Comparison of ENCODE assay signal across 23 cellular contexts in the genomic region with DNA sequence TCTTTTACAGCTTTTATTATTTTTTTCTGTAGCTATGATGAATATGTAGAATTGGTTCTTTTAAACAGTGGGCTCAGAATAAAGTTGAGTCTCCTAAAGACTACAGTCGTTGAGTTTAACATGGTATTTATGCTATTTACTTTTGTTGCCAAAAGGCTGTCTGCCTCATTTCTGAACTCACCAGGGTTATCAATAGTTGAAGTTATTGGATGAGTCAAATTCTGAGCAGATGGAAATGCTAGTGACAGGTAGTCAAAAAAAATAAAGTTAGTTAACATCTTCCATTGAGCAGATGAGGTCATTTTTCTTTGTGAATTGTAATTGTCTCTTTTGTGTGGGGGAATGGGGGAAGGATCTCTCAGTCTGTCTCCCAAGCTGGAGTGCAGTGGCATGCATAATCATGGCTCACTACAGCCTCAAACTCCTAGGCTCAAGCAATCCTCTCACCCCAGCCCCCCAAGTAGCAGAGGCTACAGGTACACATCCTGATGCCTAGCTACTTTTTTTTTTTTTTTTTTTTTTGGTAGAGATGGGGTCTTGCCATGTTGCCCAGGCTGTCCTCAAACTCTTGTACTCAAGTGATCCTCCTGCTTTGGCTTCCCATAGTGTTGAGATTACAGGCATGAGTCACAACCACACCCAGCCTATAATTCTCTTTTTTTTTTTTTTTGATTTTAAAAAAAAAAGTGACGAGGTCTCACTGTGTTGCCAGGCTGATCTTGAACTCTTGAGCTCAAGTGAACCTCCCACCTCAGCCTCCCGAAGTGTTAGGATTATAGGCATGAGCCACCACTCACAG. TPM values are rescaled to one million over a fixed set of nuclear protein-coding genes. Genes with fewer than 3 reads are reported as not detected.
DNase-seq lines count a peak whose midpoint lies in the region; ATAC-seq, FAIRE-seq and TF ChIP-seq lines count a peak whose summit lies in the region.
"Had no signal": no experiment of that assay in that cellular context is flagged by ENCODE, and none has a peak within 500 bp of the region (broad histone marks: within the 10 kb centered on the region; RNA-seq: fewer than 3 reads in every experiment).

No MANE protein-coding gene starts in this region.

- in situ Hi-C loops in GM23248 (cut with MboI), result no loop called here

- no peak for TF ChIP-seq CTCF in bronchial epithelial cell (IDR thresholded peaks at IDR 0.05; ENCODE audit: insufficient read depth, low read length, severe bottlenecking)

- H2AFZ ChIP-seq in GM23248, result no peak overlapping the region

- H3K4me1 ChIP-seq in GM23248 (ENCODE audit: insufficient read depth), result no peaks in the 10 kb centered on the region
- H3K4me1 ChIP-seq: tibial artery had no signal

- peaks cover 41% of the 10 kb centered on the region for H3K79me2 ChIP-seq in GM23248 (ENCODE audit: insufficient read depth)

- no peak overlapping the region for H3K4me2 ChIP-seq in GM23248 (ENCODE audit: unreplicated experiment)

- peaks cover 65% of the 10 kb centered on the region for H3K36me3 ChIP-seq in GM23248 (ENCODE audit: low read depth)
- H3K36me3 ChIP-seq in bronchial epithelial cell (ENCODE audit: control insufficient read depth, insufficient read depth, low read length), result peaks cover 8% of the 10 kb centered on the region

- ATAC-seq in left colon, result peak; percentile 67
- ATAC-seq: CD8-positive, alpha-beta T cell; left cardiac atrium; stimulated activated naive CD8-positive, alpha-beta T cell treated with anti-CD3 and anti-CD28 coated beads, Interleukin-15, amount 100 ng/mL, for 72 hours had no signal

- DNase-seq in GM23248 (peak; percentile 53), LHCN-M2 (ENCODE audit: low read depth) (peak; percentile 26), bronchial epithelial cell (ENCODE audit: low read depth) (peak; percentile 17), left colon (no peak), inferior parietal cortex (ENCODE audit: extremely low spot score) (no peak), GM19239 (ENCODE audit: insufficient read length, low spot score) (no peak)
- DNase-seq in stimulated activated CD4-positive, alpha-beta T cell treated with anti-CD3 and anti-CD28 coated beads, Interleukin-15, amount 100 ng/mL, for 24 hours, result no peak
- DNase-seq: activated CD4-positive, CD25-positive, alpha-beta regulatory T cell; activated T-cell treated with anti-CD3 and anti-CD28 coated beads, Interleukin-2, amount 50 U/mL, for 48 hours; CD8-positive, alpha-beta T cell; cerebellar nuclear complex; GF-D8; left cardiac atrium; mesendoderm; naive B cell; NCI-H1417; NCI-H2107; NCI-H510A; retina; stimulated activated naive CD8-positive, alpha-beta T cell treated with anti-CD3 and anti-CD28 coated beads, Interleukin-15, amount 100 ng/mL, for 72 hours; tibial artery had no signal

- no peaks in the 10 kb centered on the region for H4K20me1 ChIP-seq in GM23248 (ENCODE audit: insufficient read depth)

- no peaks in the 10 kb centered on the region for H3K9me2 ChIP-seq in GM23248 (ENCODE audit: insufficient read depth)

- FAIRE-seq in bronchial epithelial cell (lab: Jason Lieb, UNC), result no peak
- no peak for FAIRE-seq in GM19239 (lab: Jason Lieb, UNC)
- FAIRE-seq: astrocyte, HTR-8/SVneo had no signal

- H3K9me3 ChIP-seq in GM23248 (ENCODE audit: low read depth), result no peaks in the 10 kb centered on the region
- H3K9me3 ChIP-seq: tibial artery had no signal

- no peaks in the 10 kb centered on the region for H3F3A ChIP-seq in GM23248 (ENCODE audit: insufficient read depth)

- H3K27me3 ChIP-seq in GM23248 (replicated peaks; ENCODE audit: insufficient read depth) (no peaks in the 10 kb centered on the region), bronchial epithelial cell (ENCODE audit: control insufficient read depth, insufficient read depth, low read length) (no peaks in the 10 kb centered on the region)
- H3K27me3 ChIP-seq: tibial artery had no signal

- WGBS in GM23248 (ENCODE audit: low coverage in 1 of 2, low lambda C conversion rate in 2 of 2, missing lambda C conversion rate in 2 of 2), 2 experiments, result 72 to 78% methylated on average over 3 of the region's 3 CpGs

- H3K9ac ChIP-seq in GM23248, result no peak overlapping the region

- H3K27ac ChIP-seq in GM23248, result no peak overlapping the region
- H3K27ac ChIP-seq: tibial artery had no signal

- intact Hi-C loops in left colon (cut with DNase I, micrococcal nuclease), result no loop called here

- H3K4me3 ChIP-seq in GM23248, result no peak overlapping the region
- H3K4me3 ChIP-seq in bronchial epithelial cell (ENCODE audit: low read depth, low read length), result no peak overlapping the region
- H3K4me3 ChIP-seq: tibial artery had no signal

RNA-seq across cellular contexts. Expression of gene PAPOLG, which starts 8.9 kb away (rescaled TPM):
- total RNA-seq in GM23248 (2014; rRNA removed; shearing (Covaris generic)), result 10.9 and 11.4 TPM in 2 replicates
- polyA plus RNA-seq in GM23248 (2016; fragmentation: Nextera tagmentation; extraction: Ambion mirVana), result 6.9 and 8.2 TPM in 2 replicates
- total RNA-seq in LHCN-M2 (2014; rRNA removed) (9.9 and 12.5 TPM in 2 replicates), bronchial epithelial cell (8.4 and 9.7 TPM in 2 replicates), left colon (10 to 100 TPM in 1 of 2 donors, 1 to 10 TPM in 1; 9.3 to 13.5 TPM)
- 2.5 TPM for polyA plus RNA-seq in LHCN-M2 (2012)

Comparison
In these comparisons a context has a peak if more than half of its experiments do, and no peak if none do; other contexts are left out.
1. DNase-seq: peak in GM23248 (single experiment), LHCN-M2 (single experiment) and bronchial epithelial cell (single experiment); none in left colon (0 of 2), inferior parietal cortex (single experiment), stimulated activated CD4-positive, alpha-beta T cell treated with anti-CD3 and anti-CD28 coated beads, Interleukin-15, amount 100 ng/mL, for 24 hours (single experiment) and GM19239 (single experiment).